7 cellular contexts compared by ENCODE assay signal in the genomic region with DNA sequence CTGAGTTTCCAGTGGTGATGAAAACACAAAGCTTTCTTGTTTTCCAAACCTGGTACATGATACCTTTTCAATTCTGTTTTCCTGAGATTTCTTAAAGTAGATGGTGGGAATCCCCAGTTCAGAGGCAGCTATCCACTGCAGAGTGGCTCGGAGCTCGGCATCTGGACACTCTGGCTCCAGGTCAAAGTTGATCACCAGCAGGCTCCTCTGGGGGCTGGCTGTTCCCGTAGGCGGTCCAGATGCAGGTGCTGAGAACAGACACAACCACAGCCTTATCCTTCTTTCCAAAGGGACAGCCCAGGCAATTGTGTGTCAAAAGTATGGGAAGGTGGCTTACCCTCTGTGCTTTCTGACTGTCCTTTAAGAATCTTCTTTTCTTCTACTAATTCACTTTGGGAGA.
"Had no signal": no experiment of that assay in that cellular context is flagged by ENCODE, and none has a peak within 500 bp of the region (broad histone marks: within the 10 kb centered on the region; RNA-seq: fewer than 3 reads in every experiment).

No MANE protein-coding gene starts in this region.

- H3K27ac ChIP-seq: HL-60 had no signal

- H3K4me2 ChIP-seq: GM23338 had no signal

- H3K4me3 ChIP-seq: GM23338 had no signal

- H2AFZ ChIP-seq: GM23338 had no signal

- DNase-seq: H9, HCEC 1CT, KBM-7 had no signal

- ATAC-seq: GM23338 had no signal

- FAIRE-seq: H1, H54 had no signal
